Comparison of ENCODE assay signal across 28 cellular contexts in the genomic region with DNA sequence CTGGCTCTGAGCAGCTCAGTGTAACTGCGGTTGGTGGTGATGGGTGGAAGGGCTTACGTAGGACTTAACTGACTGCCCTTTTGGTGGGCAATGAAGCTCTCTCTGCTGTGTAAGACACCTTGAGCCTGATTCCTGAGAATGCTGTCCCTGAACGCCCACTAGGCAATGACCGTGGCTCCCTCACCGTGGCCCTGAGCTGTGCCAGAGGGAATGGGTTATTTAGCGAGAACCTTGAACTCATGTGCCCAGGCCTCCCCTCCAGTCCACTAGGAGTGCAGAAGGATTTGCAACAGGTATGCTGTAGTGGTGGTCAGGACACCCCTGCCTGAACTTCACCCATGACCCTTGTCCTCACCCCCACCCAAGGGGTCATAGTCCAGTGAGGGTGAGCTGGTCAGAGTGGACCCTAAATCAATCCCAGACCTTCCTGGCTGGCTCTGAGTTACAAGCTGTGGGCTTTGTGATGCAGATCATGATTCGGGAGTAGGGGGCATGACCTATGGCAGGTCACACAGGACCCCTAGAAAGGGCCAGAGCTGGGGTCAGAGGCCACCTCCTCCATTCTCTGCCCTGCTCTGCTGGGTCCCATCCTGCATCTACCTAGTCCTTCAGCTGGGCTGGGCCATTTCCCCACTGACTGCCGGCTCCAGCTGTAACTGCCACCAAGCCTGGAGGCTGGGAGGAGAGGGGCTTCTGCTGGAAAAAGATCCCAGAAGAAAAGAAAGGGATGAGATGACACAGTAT. TPM values are rescaled to one million over a fixed set of nuclear protein-coding genes. Genes with fewer than 3 reads are reported as not detected.
DNase-seq lines count a peak whose midpoint lies in the region; ATAC-seq and TF ChIP-seq lines count a peak whose summit lies in the region.
"Had no signal": no experiment of that assay in that cellular context is flagged by ENCODE, and none has a peak within 500 bp of the region (broad histone marks: within the 10 kb centered on the region; RNA-seq: fewer than 3 reads in every experiment).

No MANE protein-coding gene starts in this region.

- POLR2A ChIA-PET in OCI-LY7 (lab: Charles Lee), result no interaction called here

- no peaks in the 10 kb centered on the region for H4K20me1 ChIP-seq in OCI-LY7 (ENCODE audit: insufficient read depth, low read length)
- H4K20me1 ChIP-seq: BLaER1 treated with 17β-estradiol and CSF1 and Interleukin-3, amounts not matched to agents 10 nM and 100 nM had no signal

- H3K4me1 ChIP-seq in NT2/D1 (ENCODE audit: insufficient read depth, insufficient read length) (peaks cover 22% of the 10 kb centered on the region), ectodermal cell (ENCODE audit: control insufficient read depth, insufficient read depth, low read length) (peaks cover 45% of the 10 kb centered on the region), upper lobe of right lung (peaks cover 23% of the 10 kb centered on the region), OCI-LY7 (ENCODE audit: insufficient read depth, low read length, poor library complexity, severe bottlenecking) (no peaks in the 10 kb centered on the region), heart right ventricle (peaks cover 6 to 33% (median 20%) of the 10 kb centered on the region in 9 donors), Peyer's patch (peaks cover 0 to 8% (median 4%) of the 10 kb centered on the region in 4 donors)

- TF ChIP-seq CTCF in upper lobe of right lung (IDR thresholded peaks at IDR 0.05), result no peak
- TF ChIP-seq CTCF in OCI-LY7 (conservative IDR thresholded peaks at IDR 0.05; ENCODE audit: low read length), result no peak
- TF ChIP-seq CTCF in heart right ventricle (IDR thresholded peaks at IDR 0.05), result no peak
- no peak for TF ChIP-seq CTCF in Peyer's patch (IDR thresholded peaks at IDR 0.05)

- H3K27me3 ChIP-seq in NT2/D1 (ENCODE audit: insufficient read depth, insufficient read length), result peaks cover 21% of the 10 kb centered on the region
- H3K27me3 ChIP-seq in ectodermal cell (ENCODE audit: control insufficient read depth, insufficient read depth, low read length, poor library complexity, severe bottlenecking), result peaks cover 32% of the 10 kb centered on the region
- H3K27me3 ChIP-seq in upper lobe of right lung, result peaks cover 28% of the 10 kb centered on the region
- H3K27me3 ChIP-seq in heart right ventricle, result peaks cover 0 to 28% (median 15%) of the 10 kb centered on the region in 7 donors
- peaks cover 0 to 9% of the 10 kb centered on the region in 2 donors for H3K27me3 ChIP-seq in Peyer's patch

- H3K9ac ChIP-seq in NT2/D1 (ENCODE audit: insufficient read length, low read depth), result peak overlapping the region; percentile 57

- no peaks in the 10 kb centered on the region for H3K79me2 ChIP-seq in OCI-LY7 (ENCODE audit: insufficient read depth, low read depth, low read length)

- CTCF ChIA-PET in OCI-LY7 (lab: Charles Lee; ENCODE audit: unreplicated experiment), result no interaction called here

- H3K36me3 ChIP-seq in NT2/D1 (ENCODE audit: insufficient read depth, insufficient read length, low read length), result no peaks in the 10 kb centered on the region
- H3K36me3 ChIP-seq in ectodermal cell (ENCODE audit: control insufficient read depth, insufficient read depth, low read length), result no peaks in the 10 kb centered on the region
- no peaks in the 10 kb centered on the region for H3K36me3 ChIP-seq in upper lobe of right lung
- no peaks in the 10 kb centered on the region for H3K36me3 ChIP-seq in OCI-LY7 (ENCODE audit: insufficient read depth, low read length)
- no peaks in the 10 kb centered on the region for H3K36me3 ChIP-seq in heart right ventricle
- no peaks in the 10 kb centered on the region for H3K36me3 ChIP-seq in Peyer's patch
- H3K36me3 ChIP-seq: BLaER1 treated with 17β-estradiol and CSF1 and Interleukin-3, amounts not matched to agents 10 nM and 100 nM had no signal

- BruUV-seq in OCI-LY7 (replicated peaks; lab: Mats Ljungman, UMichigan), result no TSS peak

- intact Hi-C loops in upper lobe of right lung (cut with DNase I) (no loop called here), OCI-LY7 (cut with micrococcal nuclease; ENCODE audit: unreplicated experiment) (loop anchor here (10.0 kb wide), 1 partner anchor 339 kb away; no protein-coding TSS in a partner anchor), heart right ventricle (cut with DNase I) (loop anchor here in 8 of 10 donors (5.0 to 10.0 kb wide), 8 partner anchors 41 to 451 kb away; a partner anchor contains a TSS)

- no peak for TF ChIP-seq POLR2A in Peyer's patch (IDR thresholded peaks at IDR 0.05)

- H2AFZ ChIP-seq in OCI-LY7 (ENCODE audit: low read length), result no peak overlapping the region

- 71 to 73% methylated on average over 8 of the region's 8 CpGs for WGBS in ectodermal cell, 2 experiments
- WGBS in heart right ventricle, 2 donors, result 87 to 91% methylated on average over 8 of the region's 8 CpGs

- DNase-seq in NT2/D1 (ENCODE audit: low read depth, low spot score), result no peak
- peak; percentile 77 for DNase-seq in mesenteric fat pad (ENCODE audit: low spot score)
- peak; percentile 33 for DNase-seq in upper lobe of right lung
- no peak for DNase-seq in NCI-H1436 (lab: John Stamatoyannopoulos, UW)
- DNase-seq in OCI-LY7 (ENCODE audit: low spot score), result no peak
- DNase-seq in heart right ventricle, result no peak
- no peak for DNase-seq in Peyer's patch
- DNase-seq: AML-193; CD4-positive, alpha-beta T cell; DMS53; GOT3; Kasumi-1; NCI-H1092 treated with DMSO at 0.1 percent for 48 hours; NCI-H1436 treated with DMSO at 0.1 percent for 48 hours; NCI-H2029; NCI-H446 treated with DMSO at 0.1 percent for 48 hours; NCI-H526; NK-92 treated with Interleukin-12 subunit alpha and Interleukin-12 subunit beta, amount 100 ng/mL, for 24 hours; SHP77 treated with DMSO at 0.1 percent for 48 hours had no signal

- H3K9me2 ChIP-seq in OCI-LY7 (ENCODE audit: insufficient read depth, low read length), result no peaks in the 10 kb centered on the region

- H3K9me3 ChIP-seq in NT2/D1 (ENCODE audit: insufficient read depth, low read length), result no peaks in the 10 kb centered on the region
- no peaks in the 10 kb centered on the region for H3K9me3 ChIP-seq in ectodermal cell (ENCODE audit: control insufficient read depth, low read length)
- no peaks in the 10 kb centered on the region for H3K9me3 ChIP-seq in upper lobe of right lung
- H3K9me3 ChIP-seq in OCI-LY7 (ENCODE audit: low read length), result no peaks in the 10 kb centered on the region
- H3K9me3 ChIP-seq in heart right ventricle, result no peaks in the 10 kb centered on the region
- H3K9me3 ChIP-seq in Peyer's patch, result no peaks in the 10 kb centered on the region
- H3K9me3 ChIP-seq: BLaER1 treated with 17β-estradiol and CSF1 and Interleukin-3, amounts not matched to agents 10 nM and 100 nM had no signal

- peak overlapping the region; percentile 26 for H3K27ac ChIP-seq in ectodermal cell (ENCODE audit: insufficient read depth, low read depth, low read length, poor library complexity, severe bottlenecking)
- no peak overlapping the region for H3K27ac ChIP-seq in upper lobe of right lung
- no peak overlapping the region for H3K27ac ChIP-seq in OCI-LY7 (ENCODE audit: low read depth, low read length, poor library complexity, severe bottlenecking)
- H3K27ac ChIP-seq in heart right ventricle, result no peak overlapping the region
- no peak overlapping the region for H3K27ac ChIP-seq in Peyer's patch
- H3K27ac ChIP-seq: BLaER1 treated with 17β-estradiol and CSF1 and Interleukin-3, amounts not matched to agents 10 nM and 100 nM; HL-60 had no signal

- no peak overlapping the region for H3K4me3 ChIP-seq in NT2/D1 (ENCODE audit: insufficient read length, low read depth)
- H3K4me3 ChIP-seq in ectodermal cell (ENCODE audit: insufficient read depth, low read depth, low read length), result no peak overlapping the region
- H3K4me3 ChIP-seq in upper lobe of right lung, result no peak overlapping the region
- H3K4me3 ChIP-seq in OCI-LY7 (ENCODE audit: low read depth, low read length, poor library complexity, severe bottlenecking), result no peak overlapping the region
- no peak overlapping the region for H3K4me3 ChIP-seq in heart right ventricle
- H3K4me3 ChIP-seq in Peyer's patch, result no peak overlapping the region
- H3K4me3 ChIP-seq: BLaER1 treated with 17β-estradiol and CSF1 and Interleukin-3, amounts not matched to agents 10 nM and 100 nM had no signal

- ATAC-seq in upper lobe of right lung (no peak), heart right ventricle (no peak)
- ATAC-seq: HCT116, Panc1 had no signal

- H3K4me2 ChIP-seq in OCI-LY7 (ENCODE audit: low read length), result no peak overlapping the region
- H3K4me2 ChIP-seq: BLaER1 treated with 17β-estradiol and CSF1 and Interleukin-3, amounts not matched to agents 10 nM and 100 nM had no signal

RNA-seq across cellular contexts. Expression of a gene that starts 14.5 kb away (rescaled TPM):
- 0.17 TPM for polyA plus RNA-seq in ectodermal cell (2013, experiment 1 of 4)
- polyA plus RNA-seq in ectodermal cell (2013, experiment 2 of 4), result 0.30 TPM
- 0.64 TPM for polyA plus RNA-seq in ectodermal cell (2013, experiment 3 of 4)
- 0.36 TPM for polyA plus RNA-seq in ectodermal cell (2013, experiment 4 of 4)
- total RNA-seq in mesenteric fat pad (not detected), upper lobe of right lung (not detected), OCI-LY7 (2022) (not detected in 2 replicates), heart right ventricle (not detected), Peyer's patch (not detected)
- not detected in 2 replicates for total RNA-seq in OCI-LY7 (2014; rRNA removed; shearing (Covaris generic))
- polyA plus RNA-seq in heart right ventricle, result under 1 TPM in 1 of 2 donors, not detected in 1; 0.01 TPM
- total RNA-seq: CD4-positive, alpha-beta T cell; Daoy; G401; HT-29; M059J had no signal

RNA-seq across cellular contexts. Expression of a gene that starts 24.9 kb away (rescaled TPM):
- polyA plus RNA-seq in ectodermal cell (2013, experiment 1 of 4), result 46.8 TPM
- 50.3 TPM for polyA plus RNA-seq in ectodermal cell (2013, experiment 2 of 4)
- 41.4 TPM for polyA plus RNA-seq in ectodermal cell (2013, experiment 3 of 4)
- polyA plus RNA-seq in ectodermal cell (2013, experiment 4 of 4), result 43.2 TPM
- 1.3 TPM for total RNA-seq in mesenteric fat pad
- 1.5 TPM for total RNA-seq in upper lobe of right lung
- not detected in 2 replicates for total RNA-seq in OCI-LY7 (2014; rRNA removed; shearing (Covaris generic))
- not detected in 2 replicates for total RNA-seq in OCI-LY7 (2022)
- under 1 TPM; 0.24 to 0.69 (median 0.41) TPM for total RNA-seq in heart right ventricle
- polyA plus RNA-seq in heart right ventricle, result under 1 TPM; 0.22 TPM
- under 1 TPM in 1 of 4 donors, not detected in 3; 0.19 TPM for total RNA-seq in Peyer's patch
- total RNA-seq: Daoy, HT-29 had no signal

RNA-seq across cellular contexts. Expression of a gene that starts 33.9 kb away (rescaled TPM):
- 0.87 TPM for polyA plus RNA-seq in ectodermal cell (2013, experiment 1 of 4)
- 0.28 TPM for polyA plus RNA-seq in ectodermal cell (2013, experiment 2 of 4)
- 0.59 TPM for polyA plus RNA-seq in ectodermal cell (2013, experiment 3 of 4)
- polyA plus RNA-seq in ectodermal cell (2013, experiment 4 of 4), result 0.61 TPM
- total RNA-seq in mesenteric fat pad (85.2 TPM), upper lobe of right lung (223 TPM), OCI-LY7 (2022) (not detected in 2 replicates), heart right ventricle (10 to 100 TPM; 16.6 to 68.0 (median 26.3) TPM), Peyer's patch (100 to 1,000 TPM in 1 of 4 donors, 10 to 100 TPM in 3; 46.4 to 169 (median 56.8) TPM)
- total RNA-seq in OCI-LY7 (2014; rRNA removed; shearing (Covaris generic)), result not detected in 2 replicates
- polyA plus RNA-seq in heart right ventricle, result 10 to 100 TPM; 33.8 to 38.1 TPM
- total RNA-seq: CD4-positive, alpha-beta T cell; HT-29 had no signal

Comparison
In these comparisons a context has a peak if more than half of its experiments do, and no peak if none do; other contexts are left out.
1. DNase-seq: peak in mesenteric fat pad (single experiment) and upper lobe of right lung (single experiment); none in NT2/D1 (single experiment), NCI-H1436 (single experiment), OCI-LY7 (single experiment), heart right ventricle (0 of 2) and Peyer's patch (0 of 3).
2. RNA of a gene that starts 33.9 kb away (total RNA-seq): 223 TPM in upper lobe of right lung (single experiment), 85.2 TPM in mesenteric fat pad (single experiment), 46.4 to 169 TPM in Peyer's patch and 16.6 to 68.0 TPM in heart right ventricle; not detected in OCI-LY7; every median in the first group is over 10 times any median in the second.